8 cellular contexts compared by ENCODE assay signal in the genomic region with DNA sequence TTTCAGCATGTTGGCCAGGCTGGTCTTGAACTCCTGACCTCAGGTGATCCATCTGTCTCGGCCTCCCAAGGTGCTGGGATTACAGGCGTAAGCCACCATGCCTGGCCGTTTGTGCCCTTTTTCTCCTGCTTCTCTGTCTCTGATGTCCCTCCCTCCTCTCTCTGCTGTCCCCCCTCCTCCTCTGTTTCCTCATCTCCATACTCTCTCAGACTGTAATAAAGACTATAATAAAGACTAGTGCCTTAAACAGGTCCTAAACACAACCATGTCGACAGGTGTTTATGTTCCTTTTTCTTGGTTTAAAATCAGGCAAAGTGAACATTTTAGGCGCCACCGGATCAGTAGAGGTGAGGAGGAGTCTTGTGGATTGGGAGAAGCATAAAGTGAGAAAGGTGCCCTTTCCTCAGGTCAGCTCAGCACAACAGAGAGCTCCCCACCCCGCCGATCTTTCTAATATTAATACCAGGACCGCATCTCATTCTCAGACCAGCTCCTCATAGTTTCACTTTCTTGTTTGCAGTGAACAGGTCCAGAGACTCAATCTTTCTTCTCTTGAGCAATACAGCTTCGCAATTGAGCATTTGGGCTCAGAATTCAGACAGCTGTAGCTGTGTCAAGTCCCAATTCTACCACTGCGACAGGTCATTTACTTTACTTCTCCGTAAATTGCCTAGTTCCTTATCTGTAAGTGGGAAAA. TPM values are rescaled to one million over a fixed set of nuclear protein-coding genes. Genes with fewer than 3 reads are reported as not detected.
DNase-seq lines count a peak whose midpoint lies in the region; ATAC-seq and TF ChIP-seq lines count a peak whose summit lies in the region.

No MANE protein-coding gene starts in this region.

- 80% methylated on average over 12 of the region's 12 CpGs for WGBS in hepatocyte (ENCODE audit: low lambda C conversion rate, missing lambda C conversion rate)

- no peaks in the 10 kb centered on the region for H3K36me3 ChIP-seq in CD4-positive, alpha-beta memory T cell (ENCODE audit: insufficient read depth, low read length)
- H3K36me3 ChIP-seq in brain microvascular endothelial cell (replicated peaks) (no peaks in the 10 kb centered on the region), hepatocyte (replicated peaks; ENCODE audit: insufficient read depth, low read depth) (no peaks in the 10 kb centered on the region)

- H3K9me3 ChIP-seq in CD4-positive, alpha-beta memory T cell (ENCODE audit: control insufficient read depth in 1 of 2, low read length in 2 of 2): no peaks in the 10 kb centered on the region
- H3K9me3 ChIP-seq in hepatocyte (ENCODE audit: low read depth): no peaks in the 10 kb centered on the region

- no peaks in the 10 kb centered on the region for H3K4me1 ChIP-seq in CD4-positive, alpha-beta memory T cell (ENCODE audit: insufficient read depth, low read length)
- no peaks in the 10 kb centered on the region for H3K4me1 ChIP-seq in hepatocyte (ENCODE audit: insufficient read depth)

- no peaks in the 10 kb centered on the region for H3K79me2 ChIP-seq in hepatocyte

- no peaks in the 10 kb centered on the region for H3K9me3 Mint-ChIP-seq in CD4-positive, alpha-beta memory T cell
- H3K9me3 Mint-ChIP-seq in central memory CD8-positive, alpha-beta T cell: no peaks in the 10 kb centered on the region
- H3K9me3 Mint-ChIP-seq in WTC11: no peaks in the 10 kb centered on the region

- peak overlapping the region; percentile 3 to 68 (median 46) for H3K4me3 Mint-ChIP-seq in CD4-positive, alpha-beta memory T cell
- peak overlapping the region; percentile 55 for H3K4me3 Mint-ChIP-seq in central memory CD8-positive, alpha-beta T cell
- H3K4me3 Mint-ChIP-seq in WTC11: no peak overlapping the region

- intact Hi-C loops in CD4-positive, alpha-beta memory T cell (cut with micrococcal nuclease): no loop called here

- no peaks in the 10 kb centered on the region for H3K27me3 ChIP-seq in CD4-positive, alpha-beta memory T cell (ENCODE audit: insufficient read depth, low read length)
- H3K27me3 ChIP-seq in brain microvascular endothelial cell (replicated peaks) (no peaks in the 10 kb centered on the region), hepatocyte (peaks cover 19% of the 10 kb centered on the region)

- H3K4me2 ChIP-seq in hepatocyte: no peak overlapping the region

- no peaks in the 10 kb centered on the region for H4K20me1 ChIP-seq in hepatocyte (ENCODE audit: insufficient read depth, poor library complexity, severe bottlenecking)

- POLR2A ChIA-PET in CD4-positive, alpha-beta memory T cell (lab: Charles Lee; ENCODE audit: partially characterized antibody): no interaction called here
- POLR2A ChIA-PET in WTC11 (lab: Charles Lee): no interaction called here

- DNase-seq in CD4-positive, alpha-beta memory T cell: no peak
- DNase-seq in central memory CD8-positive, alpha-beta T cell (ENCODE audit: low spot score in 2 of 2): no peak
- DNase-seq in NCI-H748 (lab: John Stamatoyannopoulos, UW; ENCODE audit: unreplicated experiment) (no peak), brain microvascular endothelial cell (no peak), WTC11 (ENCODE audit: low spot score) (no peak), hepatocyte (ENCODE audit: low spot score) (no peak)

- H2AFZ ChIP-seq in hepatocyte: no peak overlapping the region

- in situ Hi-C loops in brain microvascular endothelial cell (cut with HindIII; ENCODE audit: low pct_ligation_motif_present, low sequenced_read_pairs): no loop called here

- H3K27me3 Mint-ChIP-seq in CD4-positive, alpha-beta memory T cell: peaks cover 11 to 22% of the 10 kb centered on the region in 2 donors
- peaks cover 73% of the 10 kb centered on the region for H3K27me3 Mint-ChIP-seq in central memory CD8-positive, alpha-beta T cell
- H3K27me3 Mint-ChIP-seq in WTC11 (ENCODE audit: low read depth): no peaks in the 10 kb centered on the region; the same call in 1 of the 2 replicates

- H3K4me1 Mint-ChIP-seq in CD4-positive, alpha-beta memory T cell: peaks cover 4 to 6% (median 5%) of the 10 kb centered on the region in 4 donors
- H3K4me1 Mint-ChIP-seq in central memory CD8-positive, alpha-beta T cell: peaks cover 13% of the 10 kb centered on the region
- H3K4me1 Mint-ChIP-seq in WTC11: no peaks in the 10 kb centered on the region

- TF ChIP-seq CTCF in brain microvascular endothelial cell (IDR thresholded peaks at IDR 0.05; ENCODE audit: low read depth, low read length, missing control alignments) (no peak), WTC11 (IDR thresholded peaks at IDR 0.05) (no peak), hepatocyte (IDR thresholded peaks at IDR 0.05; ENCODE audit: poor library complexity) (no peak)

- ATAC-seq in GM19467 (IDR thresholded peaks at IDR 0.05; ENCODE audit: unreplicated experiment) (peak; percentile 97), HG03439 (IDR thresholded peaks at IDR 0.05; ENCODE audit: unreplicated experiment) (peak; percentile 95), WTC11 (no peak)
- peak; percentile 54 for ATAC-seq in central memory CD8-positive, alpha-beta T cell (replicated peaks; ENCODE audit: extremely low read depth, poor library complexity, severe bottlenecking)

- H3K9me2 ChIP-seq in hepatocyte (replicated peaks; ENCODE audit: insufficient read depth): no peaks in the 10 kb centered on the region

- no peak overlapping the region for H3K4me3 ChIP-seq in CD4-positive, alpha-beta memory T cell (ENCODE audit: low read length in 2 of 2)
- H3K4me3 ChIP-seq in brain microvascular endothelial cell (ENCODE audit: low read depth, low read length) (no peak overlapping the region), hepatocyte (no peak overlapping the region)

- H3K27ac ChIP-seq in CD4-positive, alpha-beta memory T cell (ENCODE audit: low read depth, low read length): no peak overlapping the region
- H3K27ac ChIP-seq in brain microvascular endothelial cell (no peak overlapping the region), hepatocyte (no peak overlapping the region)

- CTCF ChIA-PET in CD4-positive, alpha-beta memory T cell (lab: Charles Lee; ENCODE audit: partially characterized antibody): interaction anchor here (1.1 kb wide), 1 partner anchor 11 kb away, joined by 3 read pairs; no protein-coding TSS in a partner anchor
- CTCF ChIA-PET in WTC11 (lab: Charles Lee): interaction anchor here (0.7 kb wide), 1 partner anchor 116 kb away, joined by 4 read pairs; no protein-coding TSS in a partner anchor

- H3K27ac Mint-ChIP-seq in CD4-positive, alpha-beta memory T cell: peak overlapping the region in 1 of 7 donors; percentile 18
- peak overlapping the region; percentile 60 for H3K27ac Mint-ChIP-seq in central memory CD8-positive, alpha-beta T cell (ENCODE audit: low read depth)
- H3K27ac Mint-ChIP-seq in WTC11: no peak overlapping the region

- H3K36me3 Mint-ChIP-seq in CD4-positive, alpha-beta memory T cell: no peaks in the 10 kb centered on the region
- H3K36me3 Mint-ChIP-seq in central memory CD8-positive, alpha-beta T cell (ENCODE audit: insufficient read depth): no peaks in the 10 kb centered on the region
- no peaks in the 10 kb centered on the region for H3K36me3 Mint-ChIP-seq in WTC11

TF ChIP-seq in WTC11, 78 proteins besides CTCF, POLR2A, EP300 and RAD21:
- TF ChIP-seq SMAD4 (CRISPR knock-in tag; IDR thresholded peaks at IDR 0.05) (no peak), NR1H2 (CRISPR knock-in tag; IDR thresholded peaks at IDR 0.05) (no peak)

RNA-seq across cellular contexts. Expression of a gene that starts 23.7 kb away (rescaled TPM):
- total RNA-seq in CD4-positive, alpha-beta memory T cell: 10 to 100 TPM; 23.6 to 24.2 TPM
- 10 to 100 TPM; 13.4 to 24.8 TPM for polyA plus RNA-seq in CD4-positive, alpha-beta memory T cell
- total RNA-seq in WTC11 (2021): 43.7 to 47.7 TPM (median 45.4 TPM) in 3 replicates
- total RNA-seq in hepatocyte: 22.8 and 25.6 TPM in 2 replicates
- polyA plus RNA-seq in hepatocyte: 53.0 and 67.2 TPM in 2 replicates

RNA-seq across cellular contexts. Expression of a gene that starts 24.4 kb away (rescaled TPM):
- 1 to 10 TPM; 2.5 to 2.6 TPM for total RNA-seq in CD4-positive, alpha-beta memory T cell
- polyA plus RNA-seq in CD4-positive, alpha-beta memory T cell: 1 to 10 TPM; 2.0 to 2.2 TPM
- 0.96 to 1.9 TPM (median 1.6 TPM) in 3 replicates for total RNA-seq in WTC11 (2021)
- total RNA-seq in hepatocyte: 0.48 and 0.93 TPM in 2 replicates
- polyA plus RNA-seq in hepatocyte: 0.69 and 0.84 TPM in 2 replicates
